ENCODE assay signal across 8 cellular contexts in the genomic region with DNA sequence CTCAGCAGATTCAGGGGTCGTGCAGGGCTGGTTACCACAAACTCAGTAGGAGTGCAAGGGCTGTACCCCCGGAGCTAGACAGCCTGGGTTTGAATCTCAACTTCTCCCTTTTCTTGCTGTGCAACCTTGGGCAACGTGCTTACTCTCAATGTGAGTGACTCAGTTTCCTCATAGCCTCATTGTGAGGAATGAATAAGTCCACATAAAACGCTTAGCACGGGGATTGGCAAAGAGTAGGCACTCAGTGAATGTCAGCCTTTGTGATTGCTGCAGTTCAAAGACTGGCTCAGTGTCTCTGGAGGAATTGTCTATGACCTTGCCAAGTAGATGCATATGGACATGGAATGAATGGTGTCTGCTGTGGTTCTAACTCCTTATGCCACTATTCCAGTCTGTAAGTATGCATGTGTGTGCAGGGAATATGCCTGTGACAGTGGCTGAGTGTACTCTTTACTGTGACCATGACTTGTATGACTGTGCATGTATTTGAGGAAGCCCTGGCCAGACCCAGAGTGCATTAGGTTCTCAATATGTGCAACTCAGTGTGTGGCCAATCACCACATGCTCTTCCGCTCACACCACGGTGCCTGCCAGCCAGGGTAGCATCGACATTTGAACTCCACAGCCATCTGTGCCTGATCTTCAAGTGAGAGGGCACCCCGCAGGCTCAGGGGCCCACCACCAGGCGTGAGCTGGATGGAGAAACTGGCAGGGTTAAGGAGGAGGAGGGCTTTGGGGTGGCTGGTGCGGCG. TPM values are rescaled to one million over a fixed set of nuclear protein-coding genes. Genes with fewer than 3 reads are reported as not detected.
DNase-seq lines count a peak whose midpoint lies in the region; ATAC-seq and TF ChIP-seq lines count a peak whose summit lies in the region.

No MANE protein-coding gene starts in this region.

- H3K4me1 ChIP-seq in mesodermal cell (ENCODE audit: control insufficient read depth, insufficient read depth, low read length, poor library complexity, severe bottlenecking) = peaks cover 5% of the 10 kb centered on the region

- peak; percentile 54 for DNase-seq in RPMI8226
- DNase-seq in type B pancreatic cell (ENCODE audit: extremely low spot score, unreplicated experiment) = no peak
- DNase-seq in epidermal melanocyte (ENCODE audit: insufficient read length, low spot score) = no peak
- DNase-seq in stimulated activated CD4-positive, alpha-beta T cell treated with anti-CD3 and anti-CD28 coated beads, Interleukin-1b, Interleukin-23, amount 100 ng/mL, for 48 hours = no peak
- no peak for DNase-seq in COLO668 (lab: John Stamatoyannopoulos, UW; ENCODE audit: unreplicated experiment)

- peak; percentile 0 for ATAC-seq in GM19395 (IDR thresholded peaks at IDR 0.05; ENCODE audit: unreplicated experiment)

- 78% methylated on average over 12 of the region's 12 CpGs for WGBS in mesodermal cell (ENCODE audit: insufficient coverage in 2 of 2), 2 experiments

- peak overlapping the region; percentile 96 for H3K27ac Mint-ChIP-seq in dendritic cell treated with granulocyte-macrophage colony-stimulating factor and Interleukin-4, amounts not matched to agents 40 ng/mL and 50 ng/mL, for 4 days
- H3K27ac Mint-ChIP-seq in type B pancreatic cell = peak overlapping the region; percentile 99

- TF ChIP-seq CTCF in type B pancreatic cell (conservative IDR thresholded peaks at IDR 0.05) = no peak

- H3K4me1 Mint-ChIP-seq in dendritic cell treated with granulocyte-macrophage colony-stimulating factor and Interleukin-4, amounts not matched to agents 40 ng/mL and 50 ng/mL, for 4 days (ENCODE audit: low read depth) = peaks cover 41% of the 10 kb centered on the region
- H3K4me1 Mint-ChIP-seq in type B pancreatic cell (ENCODE audit: unreplicated experiment) = peaks cover 18% of the 10 kb centered on the region

- H3K27me3 Mint-ChIP-seq in dendritic cell treated with granulocyte-macrophage colony-stimulating factor and Interleukin-4, amounts not matched to agents 40 ng/mL and 50 ng/mL, for 4 days = no peaks in the 10 kb centered on the region
- no peaks in the 10 kb centered on the region for H3K27me3 Mint-ChIP-seq in type B pancreatic cell

- no peaks in the 10 kb centered on the region for H3K9me3 Mint-ChIP-seq in dendritic cell treated with granulocyte-macrophage colony-stimulating factor and Interleukin-4, amounts not matched to agents 40 ng/mL and 50 ng/mL, for 4 days
- no peaks in the 10 kb centered on the region for H3K9me3 Mint-ChIP-seq in type B pancreatic cell

- peak overlapping the region; percentile 78 for H3K27ac ChIP-seq in mesodermal cell (ENCODE audit: low read depth, low read length, severe bottlenecking)

- peaks cover 19% of the 10 kb centered on the region for H3K36me3 Mint-ChIP-seq in dendritic cell treated with granulocyte-macrophage colony-stimulating factor and Interleukin-4, amounts not matched to agents 40 ng/mL and 50 ng/mL, for 4 days (ENCODE audit: low read depth)
- H3K36me3 Mint-ChIP-seq in type B pancreatic cell = no peaks in the 10 kb centered on the region

- peak overlapping the region; percentile 86 for H3K4me3 Mint-ChIP-seq in dendritic cell treated with granulocyte-macrophage colony-stimulating factor and Interleukin-4, amounts not matched to agents 40 ng/mL and 50 ng/mL, for 4 days
- H3K4me3 Mint-ChIP-seq in type B pancreatic cell = peak overlapping the region; percentile 98

- intact Hi-C loops in dendritic cell treated with granulocyte-macrophage colony-stimulating factor and Interleukin-4, amounts not matched to agents 40 ng/mL and 50 ng/mL, for 4 days (cut with micrococcal nuclease) = loop anchor here (1.0 kb wide), 1 partner anchor 21 kb away; no protein-coding TSS in a partner anchor

- H3K36me3 ChIP-seq in mesodermal cell (ENCODE audit: control insufficient read depth, insufficient read depth, low read length) = peaks cover 7% of the 10 kb centered on the region

- peak overlapping the region; percentile 82 for H3K4me3 ChIP-seq in mesodermal cell (ENCODE audit: extremely low read depth, insufficient read depth, low read length, poor library complexity, severe bottlenecking)

- H3K9me3 ChIP-seq in mesodermal cell (ENCODE audit: control insufficient read depth, low read length) = peaks cover 3% of the 10 kb centered on the region

RNA-seq across cellular contexts. Expression of a gene that starts 0.9 kb away (rescaled TPM):
- 5.5 TPM for polyA plus RNA-seq in mesodermal cell (2013, experiment 1 of 2)
- 4.2 TPM for polyA plus RNA-seq in mesodermal cell (2013, experiment 2 of 2)
- 2.9 and 4.0 TPM in 2 replicates for total RNA-seq in type B pancreatic cell (ENCODE audit: low replicate concordance)

RNA-seq across cellular contexts. Expression of a gene that starts 0.9 kb away (rescaled TPM):
- 21.3 TPM for polyA plus RNA-seq in mesodermal cell (2013, experiment 1 of 2)
- polyA plus RNA-seq in mesodermal cell (2013, experiment 2 of 2) = 16.5 TPM
- 12.9 and 13.0 TPM in 2 replicates for total RNA-seq in type B pancreatic cell (ENCODE audit: low replicate concordance)

RNA-seq across cellular contexts. Expression of a gene that starts 3.3 kb away (rescaled TPM):
- polyA plus RNA-seq in mesodermal cell (2013, experiment 1 of 2) = 2.0 TPM
- 1.5 TPM for polyA plus RNA-seq in mesodermal cell (2013, experiment 2 of 2)
- total RNA-seq in type B pancreatic cell (ENCODE audit: low replicate concordance) = 2.3 and 3.7 TPM in 2 replicates

RNA-seq across cellular contexts. Expression of a gene that starts 7.9 kb away (rescaled TPM):
- 42.2 TPM for polyA plus RNA-seq in mesodermal cell (2013, experiment 1 of 2)
- polyA plus RNA-seq in mesodermal cell (2013, experiment 2 of 2) = 33.5 TPM
- total RNA-seq in type B pancreatic cell (ENCODE audit: low replicate concordance) = 60.9 and 80.5 TPM in 2 replicates

RNA-seq across cellular contexts. Expression of a gene that starts 21.2 kb away (rescaled TPM):
- polyA plus RNA-seq in mesodermal cell (2013, experiment 1 of 2) = not detected
- polyA plus RNA-seq in mesodermal cell (2013, experiment 2 of 2) = not detected
- not detected in 2 replicates for total RNA-seq in type B pancreatic cell (ENCODE audit: low replicate concordance)
